ENCODE assay signal across 1 cellular context in genomic region chr5:34574976-34575467, GRCh38.
TF ChIP-seq lines count a peak whose summit lies in the region.

No MANE protein-coding gene starts in this region.

TF ChIP-seq in K562, 482 proteins besides CTCF, POLR2A, EP300 and RAD21 (continued from another document):
- TF ChIP-seq RFX1 (IDR thresholded peaks at IDR 0.05) = 0 out of 2 replicates have a peak, but pooled peaks have one; percentile 15
- TF ChIP-seq TFE3 (CRISPR knock-in tag; IDR thresholded peaks at IDR 0.05) = peak; percentile 67
- TF ChIP-seq ZNF780A (CRISPR knock-in tag; IDR thresholded peaks at IDR 0.05) = no peak
- no peak for TF ChIP-seq FOXK1 (CRISPR knock-in tag; IDR thresholded peaks at IDR 0.05; ENCODE audit: borderline replicate concordance)
- TF ChIP-seq NCOA6 (IDR thresholded peaks at IDR 0.05) = no peak
- no peak for TF ChIP-seq ZNF212 (CRISPR knock-in tag; IDR thresholded peaks at IDR 0.05)
- TF ChIP-seq RAD51 (IDR thresholded peaks at IDR 0.05; ENCODE audit: borderline replicate concordance, low read depth) = peak; percentile 31; the same call in 1 of the 2 replicates
- no peak for TF ChIP-seq MGA (IDR thresholded peaks at IDR 0.05)
- no peak for TF ChIP-seq STAG1 (CRISPR knock-in tag; IDR thresholded peaks at IDR 0.05; ENCODE audit: borderline replicate concordance)
- TF ChIP-seq HMG20A (CRISPR knock-in tag; conservative IDR thresholded peaks at IDR 0.05) = no peak
- no peak for TF ChIP-seq LARP7 (IDR thresholded peaks at IDR 0.05)
- peak; percentile 16; the same call in 1 of the 2 replicates for TF ChIP-seq USF2 (CRISPR knock-in tag; IDR thresholded peaks at IDR 0.05)
- no peak for TF ChIP-seq ZNF146 (CRISPR knock-in tag; IDR thresholded peaks at IDR 0.05; ENCODE audit: unreplicated experiment)
- no peak for TF ChIP-seq MAZ (CRISPR knock-in tag; conservative IDR thresholded peaks at IDR 0.05 in 1 of 2, IDR thresholded peaks at IDR 0.05 in 1 of 2)
- TF ChIP-seq TAL1 (IDR thresholded peaks at IDR 0.05) = no peak
